In genomic region chr3:130111865-130112650, GRCh38 we compare ENCODE assay signal across 8 cellular contexts. TPM values are rescaled to one million over a fixed set of nuclear protein-coding genes. Genes with fewer than 3 reads are reported as not detected.
A peak's percentile ranks its signal among the peaks of the same experiment; 100 is the strongest.
DNase-seq lines count a peak whose midpoint lies in the region; ATAC-seq, FAIRE-seq and TF ChIP-seq lines count a peak whose summit lies in the region.
"Not testable (repeated sequence)": the region's sequence is repeated elsewhere in the genome, so short reads cannot be mapped to it uniquely, and the experiment has no call there.

No MANE protein-coding gene starts in this region.

- not testable (repeated sequence) for TF ChIP-seq CTCF in GM12864 (IDR thresholded peaks at IDR 0.05; ENCODE audit: low read depth, low read length, missing control alignments); cardiac muscle cell (IDR thresholded peaks at IDR 0.05; ENCODE audit: low read depth, low read length); pancreas (IDR thresholded peaks at IDR 0.05)

- peak; percentile 70 for DNase-seq in GM12864 (ENCODE audit: low read depth)
- peak; percentile 91 to 96 for DNase-seq in NCI-H187 (lab: John Stamatoyannopoulos, UW)
- DNase-seq in T-helper 17 cell = peak; percentile 95 to 98 (median 98)
- DNase-seq in adipocyte (ENCODE audit: low read depth) = peak; percentile 96
- peak; percentile 94 to 97 for DNase-seq in cardiac muscle cell (ENCODE audit: low read depth in 1 of 2, low spot score in 1 of 2)
- peak in 5 of 6 donors; percentile 73 to 100 (median 99) for DNase-seq in pancreas

- not testable (repeated sequence) for H3K4me1 ChIP-seq in adipocyte (ENCODE audit: control insufficient read depth, insufficient read depth, low read length); cardiac muscle cell (ENCODE audit: low read depth); pancreas

- not testable (repeated sequence) for H3K9me3 ChIP-seq in T-helper 17 cell (ENCODE audit: control insufficient read depth, low read length, poor library complexity, severe bottlenecking); adipocyte (ENCODE audit: control insufficient read depth, low read length); cardiac muscle cell (ENCODE audit: low read depth); pancreas

- H3K36me3 Mint-ChIP-seq in T-helper 17 cell (ENCODE audit: low read depth) = not testable (repeated sequence)

- peak overlapping the region; percentile 91 for H3K4me3 Mint-ChIP-seq in T-helper 17 cell

- peak overlapping the region; percentile 89 for H3K27ac Mint-ChIP-seq in T-helper 17 cell

- peak overlapping the region; percentile 55 for H3K4me3 ChIP-seq in GM12864 (ENCODE audit: low read depth, low read length)
- peak overlapping the region; percentile 81 for H3K4me3 ChIP-seq in adipocyte (ENCODE audit: low read length)
- H3K4me3 ChIP-seq in cardiac muscle cell = peak overlapping the region; percentile 91
- H3K4me3 ChIP-seq in pancreas = peak overlapping the region; percentile 30 to 65 (median 56)

- H3K27ac ChIP-seq in cardiac muscle cell = peak overlapping the region; percentile 94
- peak overlapping the region; percentile 41 to 81 (median 58) for H3K27ac ChIP-seq in pancreas
- peak overlapping the region; percentile 56 for H3K27ac ChIP-seq in temporal lobe (ENCODE audit: low read depth, low read length)

- H3K9ac ChIP-seq in adipocyte (ENCODE audit: low read length) = peak overlapping the region; percentile 81

- H3K27me3 Mint-ChIP-seq in T-helper 17 cell = not testable (repeated sequence)

- FAIRE-seq in pancreas (lab: Jason Lieb, UNC) = not testable (repeated sequence)

- H3K4me1 Mint-ChIP-seq in T-helper 17 cell = peaks cover 15% of the 10 kb centered on the region

- H3K27me3 ChIP-seq in adipocyte (replicated peaks; ENCODE audit: control insufficient read depth, insufficient read depth, low read length); cardiac muscle cell; pancreas: not testable (repeated sequence)

- intact Hi-C loops in pancreas (cut with DNase I) = not testable (repeated sequence)

- ATAC-seq in HG02938 (IDR thresholded peaks at IDR 0.05; ENCODE audit: unreplicated experiment) (peak; percentile 65), T-helper 17 cell (peak; percentile 71), pancreas (peak in 2 of 4 donors; percentile 48 to 73)

- 1 to 2% methylated on average over 41 to 60 of the region's 60 CpGs for WGBS in pancreas, 2 donors

- H3K36me3 ChIP-seq in adipocyte (ENCODE audit: control insufficient read depth, insufficient read depth, low read length, severe bottlenecking); cardiac muscle cell; pancreas: not testable (repeated sequence)

RNA-seq across cellular contexts. Expression of gene ALG1L2, which starts 30.4 kb away (rescaled TPM):
- 1 to 10 TPM; 1.0 to 1.9 TPM for total RNA-seq in T-helper 17 cell
- not detected in 2 replicates for total RNA-seq in cardiac muscle cell
- 2.6 and 3.4 TPM in 2 replicates for polyA plus RNA-seq in cardiac muscle cell
- under 1 TPM in 4 of 6 donors, not detected in 2; 0.28 to 0.88 (median 0.61) TPM for total RNA-seq in pancreas
- not detected for polyA plus RNA-seq in pancreas
- total RNA-seq in temporal lobe = not detected
